1 cellular context compared by ENCODE assay signal in the genomic region with DNA sequence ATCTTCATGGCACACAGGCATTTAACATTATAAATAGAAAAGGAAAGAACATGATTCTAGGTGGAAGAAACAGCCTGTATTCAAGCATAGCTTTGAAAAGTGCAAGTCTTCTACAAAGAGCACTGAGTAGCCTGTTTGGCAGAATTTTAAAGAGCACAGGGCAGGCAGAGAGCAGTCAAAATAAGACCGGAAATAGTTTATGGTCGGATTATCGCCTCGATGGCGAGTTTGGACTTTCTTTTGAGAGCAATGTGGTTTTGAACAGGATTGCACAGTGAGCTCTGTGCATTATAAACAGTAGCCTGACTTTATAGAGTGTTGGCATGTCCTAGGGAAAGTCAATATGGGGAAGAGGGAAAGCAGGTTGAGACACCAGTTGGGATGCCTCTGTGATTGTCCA.
TF ChIP-seq lines count a peak whose summit lies in the region.

No MANE protein-coding gene starts in this region.

TF ChIP-seq in H1, 55 proteins besides CTCF, POLR2A, EP300 and RAD21:
- no peak for TF ChIP-seq RNF2 (IDR thresholded peaks at IDR 0.05; ENCODE audit: borderline replicate concordance, low read depth, low read length, missing control alignments, poor library complexity, severe bottlenecking)
- no peak for TF ChIP-seq SIN3A (conservative IDR thresholded peaks at IDR 0.05 in 1 of 2, IDR thresholded peaks at IDR 0.05 in 1 of 2; ENCODE audit: low read depth in 1 of 2, low read length in 2 of 2)
- no peak for TF ChIP-seq NANOG (IDR thresholded peaks at IDR 0.05; ENCODE audit: insufficient read depth, low read depth, low read length, poor library complexity, severe bottlenecking)
- TF ChIP-seq TAF1 (IDR thresholded peaks at IDR 0.05; ENCODE audit: low read depth, low read length), result no peak
- TF ChIP-seq ZNF274 (IDR thresholded peaks at IDR 0.05; ENCODE audit: borderline replicate concordance, extremely low read depth, low read length), result no peak
- TF ChIP-seq, protein P1, sequence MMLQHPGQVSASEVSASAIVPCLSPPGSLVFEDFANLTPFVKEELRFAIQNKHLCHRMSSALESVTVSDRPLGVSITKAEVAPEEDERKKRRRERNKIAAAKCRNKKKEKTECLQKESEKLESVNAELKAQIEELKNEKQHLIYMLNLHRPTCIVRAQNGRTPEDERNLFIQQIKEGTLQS (IDR thresholded peaks at IDR 0.05; ENCODE audit: insufficient read depth, low read depth, low read length), result no peak
- TF ChIP-seq POLR2AphosphoS5 (IDR thresholded peaks at IDR 0.05; ENCODE audit: low read depth, low read length), result no peak
- no peak for TF ChIP-seq SP4 (IDR thresholded peaks at IDR 0.05; ENCODE audit: low read length)
- no peak for TF ChIP-seq CTBP2 (IDR thresholded peaks at IDR 0.05; ENCODE audit: borderline replicate concordance, insufficient read depth, insufficient read length, low read length)
- TF ChIP-seq CHD1 (IDR thresholded peaks at IDR 0.05; ENCODE audit: low read depth, low read length), result no peak
- TF ChIP-seq KDM1A (IDR thresholded peaks at IDR 0.05; ENCODE audit: borderline replicate concordance, low read length), result no peak
- no peak for TF ChIP-seq RFX5 (IDR thresholded peaks at IDR 0.05; ENCODE audit: borderline replicate concordance, low read depth, low read length)
- no peak for TF ChIP-seq CEBPB (IDR thresholded peaks at IDR 0.05; ENCODE audit: low read depth, low read length)
